ENCODE assay signal across 16 cellular contexts in the genomic region with DNA sequence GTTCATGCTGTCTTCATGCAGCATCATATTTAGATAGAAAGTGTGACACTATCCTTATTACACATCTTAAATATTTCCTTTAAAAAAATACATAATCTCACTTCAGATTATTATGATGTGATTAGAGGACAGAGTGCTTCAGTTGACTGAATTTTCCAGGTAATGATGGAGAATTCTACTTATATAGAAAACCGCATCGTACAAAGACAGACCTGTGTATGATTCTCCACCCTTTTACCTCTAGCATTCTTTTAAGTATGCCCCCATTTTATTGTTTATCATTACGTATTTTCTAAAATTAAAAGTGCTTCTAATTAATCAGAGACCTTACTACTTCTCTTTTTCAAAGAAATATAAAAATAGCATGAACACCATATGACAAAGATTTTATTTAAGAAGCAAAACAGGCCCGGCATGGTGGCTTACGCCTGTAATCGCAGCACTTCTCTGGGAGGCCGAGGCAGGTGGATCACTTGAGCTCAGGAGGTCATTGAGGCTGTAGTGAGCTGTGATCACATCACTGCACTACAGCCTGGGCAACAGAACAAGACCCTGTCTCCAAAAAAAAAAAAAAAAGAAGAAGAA. TPM values are rescaled to one million over a fixed set of nuclear protein-coding genes. Genes with fewer than 3 reads are reported as not detected.
A peak's percentile ranks its signal among the peaks of the same experiment; 100 is the strongest.
DNase-seq lines count a peak whose midpoint lies in the region; ATAC-seq and TF ChIP-seq lines count a peak whose summit lies in the region.
"Had no signal": no experiment of that assay in that cellular context is flagged by ENCODE, and none has a peak within 500 bp of the region (broad histone marks: within the 10 kb centered on the region; RNA-seq: fewer than 3 reads in every experiment).

No MANE protein-coding gene starts in this region.

- peaks cover 12% of the 10 kb centered on the region; the same call in 1 of the 2 replicates for H3K79me2 ChIP-seq in OCI-LY7 (ENCODE audit: insufficient read depth, low read depth, low read length)

- BruUV-seq in OCI-LY7 (replicated peaks; lab: Mats Ljungman, UMichigan) (no TSS peak), MCF 10A (replicated peaks; lab: Mats Ljungman, UMichigan) (no TSS peak)

- peak overlapping the region; percentile 47 for H3K4me2 ChIP-seq in OCI-LY7 (ENCODE audit: low read length)

- no peak for TF ChIP-seq POLR2A in uterus (IDR thresholded peaks at IDR 0.05)

- peaks cover 39% of the 10 kb centered on the region for H3K4me1 ChIP-seq in OCI-LY7 (ENCODE audit: insufficient read depth, low read length, poor library complexity, severe bottlenecking)
- no peaks in the 10 kb centered on the region for H3K4me1 ChIP-seq in uterus
- H3K4me1 ChIP-seq: BE2C, Caco-2, HAP-1 had no signal

- H3K27me3 ChIP-seq in uterus = no peaks in the 10 kb centered on the region
- H3K27me3 ChIP-seq: BE2C had no signal

- H4K20me1 ChIP-seq in OCI-LY7 (ENCODE audit: insufficient read depth, low read length) = no peaks in the 10 kb centered on the region

- no peak for DNase-seq in natural killer cell treated with Interleukin-12 subunit alpha and Interleukin-12 subunit beta and Interleukin-15 and Interleukin-18, amount 100 ng/mL, for 72 hours (ENCODE audit: low spot score)
- DNase-seq in natural killer cell = no peak
- no peak for DNase-seq in OCI-LY7 (ENCODE audit: low spot score)
- DNase-seq in central memory CD8-positive, alpha-beta T cell (ENCODE audit: low spot score in 2 of 2) = no peak
- DNase-seq in uterus = no peak
- no peak for DNase-seq in MCF 10A (ENCODE audit: unreplicated experiment)
- DNase-seq in T-helper 9 cell = no peak
- DNase-seq: BE2C; Caco-2; CD8-positive, alpha-beta T cell; DND-41; GF-D8; HFFc6 had no signal

- CTCF ChIA-PET in OCI-LY7 (lab: Charles Lee; ENCODE audit: unreplicated experiment) = no interaction called here
- CTCF ChIA-PET in MCF 10A (lab: Yijun Ruan, JAX) = no interaction called here

- H2AFZ ChIP-seq in OCI-LY7 (ENCODE audit: low read length) = no peak overlapping the region

- H3K27ac ChIP-seq in OCI-LY7 (ENCODE audit: low read depth, low read length, poor library complexity, severe bottlenecking) (no peak overlapping the region), uterus (no peak overlapping the region)
- H3K27ac ChIP-seq: C4-2B had no signal

- peaks cover 12% of the 10 kb centered on the region for H3K36me3 Mint-ChIP-seq in natural killer cell treated with Interleukin-12 subunit alpha and Interleukin-12 subunit beta and Interleukin-15 and Interleukin-18, amount 100 ng/mL, for 72 hours
- no peaks in the 10 kb centered on the region for H3K36me3 Mint-ChIP-seq in natural killer cell
- H3K36me3 Mint-ChIP-seq in central memory CD8-positive, alpha-beta T cell (ENCODE audit: insufficient read depth) = peaks cover 9% of the 10 kb centered on the region
- H3K36me3 Mint-ChIP-seq in stimulated activated memory B cell treated with anti-CD40 and anti-IgM and Interleukin-4, amounts not matched to agents 10 μg/mL and 1 μg/mL and 100 μg/mL, for 72 hours = no peaks in the 10 kb centered on the region
- H3K36me3 Mint-ChIP-seq in MCF 10A (ENCODE audit: insufficient read depth, unreplicated experiment) = no peaks in the 10 kb centered on the region
- H3K36me3 Mint-ChIP-seq: CD8-positive, alpha-beta T cell had no signal

- ATAC-seq in natural killer cell treated with Interleukin-12 subunit alpha and Interleukin-12 subunit beta and Interleukin-15 and Interleukin-18, amount 100 ng/mL, for 72 hours = no peak
- no peak for ATAC-seq in natural killer cell
- no peak for ATAC-seq in central memory CD8-positive, alpha-beta T cell (replicated peaks; ENCODE audit: extremely low read depth, poor library complexity, severe bottlenecking)
- no peak for ATAC-seq in stimulated activated memory B cell treated with anti-CD40 and anti-IgM and Interleukin-4, amounts not matched to agents 10 μg/mL and 1 μg/mL and 100 μg/mL, for 72 hours

- POLR2A ChIA-PET in OCI-LY7 (lab: Charles Lee) = interaction anchor here (0.6 to 0.7 kb wide), 3 partner anchors 13 to 94 kb away, joined by 3 to 5 read pairs (median 3); no protein-coding TSS in a partner anchor
- POLR2A ChIA-PET in MCF 10A (lab: Yijun Ruan, JAX) = no interaction called here

- intact Hi-C loops in natural killer cell (cut with micrococcal nuclease) = no loop called here
- intact Hi-C loops in OCI-LY7 (cut with micrococcal nuclease; ENCODE audit: unreplicated experiment) = no loop called here
- intact Hi-C loops in uterus (cut with DNase I; ENCODE audit: low total_unique reads) = no loop called here
- intact Hi-C loops in MCF 10A (cut with micrococcal nuclease) = no loop called here

- H3K27ac Mint-ChIP-seq in natural killer cell treated with Interleukin-12 subunit alpha and Interleukin-12 subunit beta and Interleukin-15 and Interleukin-18, amount 100 ng/mL, for 72 hours = peak overlapping the region in 1 of 2 donors; percentile 42
- no peak overlapping the region for H3K27ac Mint-ChIP-seq in natural killer cell
- no peak overlapping the region for H3K27ac Mint-ChIP-seq in central memory CD8-positive, alpha-beta T cell (ENCODE audit: low read depth)
- peak overlapping the region; percentile 54 for H3K27ac Mint-ChIP-seq in stimulated activated memory B cell treated with anti-CD40 and anti-IgM and Interleukin-4, amounts not matched to agents 10 μg/mL and 1 μg/mL and 100 μg/mL, for 72 hours
- no peak overlapping the region for H3K27ac Mint-ChIP-seq in MCF 10A (ENCODE audit: low read depth, unreplicated experiment)
- H3K27ac Mint-ChIP-seq: CD8-positive, alpha-beta T cell; HFFc6 had no signal

- peak overlapping the region; percentile 54 for H3K4me3 Mint-ChIP-seq in natural killer cell treated with Interleukin-12 subunit alpha and Interleukin-12 subunit beta and Interleukin-15 and Interleukin-18, amount 100 ng/mL, for 72 hours
- H3K4me3 Mint-ChIP-seq in natural killer cell = no peak overlapping the region
- H3K4me3 Mint-ChIP-seq in central memory CD8-positive, alpha-beta T cell = peak overlapping the region; percentile 28
- H3K4me3 Mint-ChIP-seq in stimulated activated memory B cell treated with anti-CD40 and anti-IgM and Interleukin-4, amounts not matched to agents 10 μg/mL and 1 μg/mL and 100 μg/mL, for 72 hours = no peak overlapping the region
- no peak overlapping the region for H3K4me3 Mint-ChIP-seq in MCF 10A (ENCODE audit: unreplicated experiment)
- H3K4me3 Mint-ChIP-seq: CD8-positive, alpha-beta T cell; HFFc6 had no signal

- no peaks in the 10 kb centered on the region for H3K9me3 ChIP-seq in OCI-LY7 (ENCODE audit: low read length)
- no peaks in the 10 kb centered on the region for H3K9me3 ChIP-seq in uterus
- H3K9me3 ChIP-seq: BE2C, Caco-2, HAP-1 had no signal

- H3K9me2 ChIP-seq in OCI-LY7 (ENCODE audit: insufficient read depth, low read length) = no peaks in the 10 kb centered on the region

- no peak overlapping the region for H3K4me3 ChIP-seq in OCI-LY7 (ENCODE audit: low read depth, low read length, poor library complexity, severe bottlenecking)
- H3K4me3 ChIP-seq in uterus = no peak overlapping the region
- H3K4me3 ChIP-seq: HAP-1 had no signal

- no peaks in the 10 kb centered on the region for H3K36me3 ChIP-seq in OCI-LY7 (ENCODE audit: insufficient read depth, low read length)
- no peaks in the 10 kb centered on the region for H3K36me3 ChIP-seq in uterus
- H3K36me3 ChIP-seq: BE2C, HAP-1 had no signal

- peaks cover 36% of the 10 kb centered on the region in 2 donors for H3K4me1 Mint-ChIP-seq in natural killer cell treated with Interleukin-12 subunit alpha and Interleukin-12 subunit beta and Interleukin-15 and Interleukin-18, amount 100 ng/mL, for 72 hours (ENCODE audit: low read depth in 2 of 2)
- peaks cover 34 to 45% of the 10 kb centered on the region in 2 donors for H3K4me1 Mint-ChIP-seq in natural killer cell
- H3K4me1 Mint-ChIP-seq in central memory CD8-positive, alpha-beta T cell = peaks cover 43% of the 10 kb centered on the region
- peaks cover 59% of the 10 kb centered on the region for H3K4me1 Mint-ChIP-seq in stimulated activated memory B cell treated with anti-CD40 and anti-IgM and Interleukin-4, amounts not matched to agents 10 μg/mL and 1 μg/mL and 100 μg/mL, for 72 hours
- no peaks in the 10 kb centered on the region for H3K4me1 Mint-ChIP-seq in MCF 10A (ENCODE audit: insufficient read depth, unreplicated experiment)

- H3K27me3 Mint-ChIP-seq in natural killer cell treated with Interleukin-12 subunit alpha and Interleukin-12 subunit beta and Interleukin-15 and Interleukin-18, amount 100 ng/mL, for 72 hours = peaks cover 0 to 2% of the 10 kb centered on the region in 2 donors
- peaks cover 8 to 14% of the 10 kb centered on the region in 2 donors for H3K27me3 Mint-ChIP-seq in natural killer cell (ENCODE audit: low read depth in 2 of 2)
- no peaks in the 10 kb centered on the region for H3K27me3 Mint-ChIP-seq in central memory CD8-positive, alpha-beta T cell
- no peaks in the 10 kb centered on the region for H3K27me3 Mint-ChIP-seq in stimulated activated memory B cell treated with anti-CD40 and anti-IgM and Interleukin-4, amounts not matched to agents 10 μg/mL and 1 μg/mL and 100 μg/mL, for 72 hours
- no peaks in the 10 kb centered on the region for H3K27me3 Mint-ChIP-seq in MCF 10A (ENCODE audit: insufficient read depth, unreplicated experiment)

- TF ChIP-seq CTCF in natural killer cell (IDR thresholded peaks at IDR 0.05) (no peak), OCI-LY7 (conservative IDR thresholded peaks at IDR 0.05; ENCODE audit: low read length) (no peak), uterus (IDR thresholded peaks at IDR 0.05) (no peak), MCF 10A (IDR thresholded peaks at IDR 0.05; ENCODE audit: unreplicated experiment) (no peak)

- no peaks in the 10 kb centered on the region for H3K9me3 Mint-ChIP-seq in natural killer cell treated with Interleukin-12 subunit alpha and Interleukin-12 subunit beta and Interleukin-15 and Interleukin-18, amount 100 ng/mL, for 72 hours
- no peaks in the 10 kb centered on the region for H3K9me3 Mint-ChIP-seq in natural killer cell
- H3K9me3 Mint-ChIP-seq in central memory CD8-positive, alpha-beta T cell = no peaks in the 10 kb centered on the region
- H3K9me3 Mint-ChIP-seq in stimulated activated memory B cell treated with anti-CD40 and anti-IgM and Interleukin-4, amounts not matched to agents 10 μg/mL and 1 μg/mL and 100 μg/mL, for 72 hours = no peaks in the 10 kb centered on the region
- no peaks in the 10 kb centered on the region for H3K9me3 Mint-ChIP-seq in MCF 10A (ENCODE audit: unreplicated experiment)
- H3K9me3 Mint-ChIP-seq: CD8-positive, alpha-beta T cell; HFFc6 had no signal

RNA-seq across cellular contexts. Expression of gene RPS6KA5, which starts 13.9 kb away (rescaled TPM):
- 10 to 100 TPM; 20.5 to 47.5 TPM for total RNA-seq in natural killer cell treated with Interleukin-12 subunit alpha and Interleukin-12 subunit beta and Interleukin-15 and Interleukin-18, amount 100 ng/mL, for 72 hours
- 10 to 100 TPM; 24.1 to 28.5 (median 27.9) TPM for total RNA-seq in natural killer cell
- 9.0 and 9.6 TPM in 2 replicates for total RNA-seq in OCI-LY7 (2014; rRNA removed; shearing (Covaris generic))
- total RNA-seq in OCI-LY7 (2022) = 12.7 and 14.3 TPM in 2 replicates
- 10 to 100 TPM in 2 of 4 donors, 1 to 10 TPM in 2; 3.8 to 20.0 (median 14.8) TPM for total RNA-seq in uterus
- total RNA-seq in MCF 10A (2022) = 1.3 and 2.2 TPM in 2 replicates

Comparison
In these comparisons a context has a peak if more than half of its experiments do, and no peak if none do; other contexts are left out.
1. H3K4me3 Mint-ChIP-seq: peak in natural killer cell treated with Interleukin-12 subunit alpha and Interleukin-12 subunit beta and Interleukin-15 and Interleukin-18, amount 100 ng/mL, for 72 hours (single experiment) and central memory CD8-positive, alpha-beta T cell (single experiment); none in natural killer cell (single experiment), stimulated activated memory B cell treated with anti-CD40 and anti-IgM and Interleukin-4, amounts not matched to agents 10 μg/mL and 1 μg/mL and 100 μg/mL, for 72 hours (single experiment) and MCF 10A (single experiment).